In the genomic region with DNA sequence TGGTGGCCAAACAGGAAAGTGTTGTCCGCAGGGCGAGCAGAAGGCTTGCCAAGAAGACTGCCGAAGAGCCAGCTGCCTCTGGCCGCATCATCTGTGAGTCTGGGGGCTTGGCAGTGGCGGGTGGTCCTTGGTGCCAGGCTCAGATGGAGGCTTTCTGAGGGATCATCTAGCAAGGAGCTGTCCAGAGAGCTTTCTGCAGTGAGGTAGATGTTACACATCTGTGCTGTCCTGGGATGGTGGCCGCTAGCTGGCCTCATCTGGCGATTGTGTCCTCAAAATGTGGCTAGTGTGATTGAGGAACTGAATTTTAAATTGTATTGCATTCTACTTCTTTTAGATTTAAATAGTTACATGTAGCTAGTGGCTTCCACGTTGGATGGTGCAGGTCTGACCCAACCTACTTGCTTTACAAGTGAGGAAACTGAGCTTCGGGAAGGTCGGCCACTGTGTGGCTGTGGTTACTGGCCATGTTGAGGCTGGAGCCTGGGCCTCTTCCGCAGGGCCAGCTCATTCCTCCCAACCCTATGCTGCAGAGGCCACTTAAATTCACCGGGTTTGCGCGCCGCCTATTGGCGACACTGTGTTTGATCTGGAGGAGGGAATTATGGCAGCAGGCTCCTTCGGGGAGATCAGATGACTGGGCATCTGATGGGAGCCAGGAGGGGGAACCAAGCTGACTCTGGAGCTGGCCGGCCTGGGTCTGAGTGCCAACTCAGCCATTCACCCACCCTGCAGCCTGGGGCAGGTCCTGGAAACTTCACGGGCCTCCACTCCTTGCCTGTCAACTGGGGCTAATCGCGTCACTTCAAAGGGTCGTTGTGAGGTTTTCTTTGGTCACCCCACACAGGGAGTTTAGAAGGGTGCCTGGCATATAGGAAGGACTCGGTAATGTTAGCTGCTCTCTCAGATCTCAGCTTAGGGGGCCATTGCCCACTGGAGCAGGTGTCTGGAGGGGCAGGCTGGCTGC, we compare ENCODE assay signal across 1 cellular context.
TF ChIP-seq lines count a peak whose summit lies in the region.

No MANE protein-coding gene starts in this region.

TF ChIP-seq in SK-N-SH treated with all-trans-retinoic acid at 6 μM for 48 hours, 23 proteins besides CTCF, POLR2A, EP300 and RAD21 (continued from another document):
- no peak for TF ChIP-seq ARNTL (CRISPR knock-in tag; IDR thresholded peaks at IDR 0.05; ENCODE audit: borderline replicate concordance, low read depth)
- TF ChIP-seq ESRRG (CRISPR knock-in tag; IDR thresholded peaks at IDR 0.05) = no peak
- TF ChIP-seq, protein P1, sequence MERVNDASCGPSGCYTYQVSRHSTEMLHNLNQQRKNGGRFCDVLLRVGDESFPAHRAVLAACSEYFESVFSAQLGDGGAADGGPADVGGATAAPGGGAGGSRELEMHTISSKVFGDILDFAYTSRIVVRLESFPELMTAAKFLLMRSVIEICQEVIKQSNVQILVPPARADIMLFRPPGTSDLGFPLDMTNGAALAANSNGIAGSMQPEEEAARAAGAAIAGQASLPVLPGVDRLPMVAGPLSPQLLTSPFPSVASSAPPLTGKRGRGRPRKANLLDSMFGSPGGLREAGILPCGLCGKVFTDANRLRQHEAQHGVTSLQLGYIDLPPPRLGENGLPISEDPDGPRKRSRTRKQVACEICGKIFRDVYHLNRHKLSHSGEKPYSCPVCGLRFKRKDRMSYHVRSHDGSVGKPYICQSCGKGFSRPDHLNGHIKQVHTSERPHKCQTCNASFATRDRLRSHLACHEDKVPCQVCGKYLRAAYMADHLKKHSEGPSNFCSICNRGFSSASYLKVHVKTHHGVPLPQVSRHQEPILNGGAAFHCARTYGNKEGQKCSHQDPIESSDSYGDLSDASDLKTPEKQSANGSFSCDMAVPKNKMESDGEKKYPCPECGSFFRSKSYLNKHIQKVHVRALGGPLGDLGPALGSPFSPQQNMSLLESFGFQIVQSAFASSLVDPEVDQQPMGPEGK (CRISPR knock-in tag; IDR thresholded peaks at IDR 0.05; ENCODE audit: borderline replicate concordance) = no peak
- TF ChIP-seq ZNF70 (CRISPR knock-in tag; IDR thresholded peaks at IDR 0.05) = no peak
- TF ChIP-seq ZNF8 (CRISPR knock-in tag; IDR thresholded peaks at IDR 0.05) = no peak
- no peak for TF ChIP-seq SNAI2 (CRISPR knock-in tag; IDR thresholded peaks at IDR 0.05)
- no peak for TF ChIP-seq TCF4 (CRISPR knock-in tag; IDR thresholded peaks at IDR 0.05; ENCODE audit: borderline replicate concordance)
